9 cellular contexts compared by ENCODE assay signal in genomic region chr13:69676286-69676685, GRCh38.
"Had no signal": no experiment of that assay in that cellular context is flagged by ENCODE, and none has a peak within 500 bp of the region (broad histone marks: within the 10 kb centered on the region; RNA-seq: fewer than 3 reads in every experiment).

No MANE protein-coding gene starts in this region.

- DNase-seq: GOT3, H7, KBM-7 had no signal

- ATAC-seq: HCT116, HepG2 had no signal

- H3K4me1 ChIP-seq: HAP-1 had no signal

- H3K4me2 ChIP-seq: KMS-11 had no signal

- H3K4me3 ChIP-seq: HAP-1 had no signal

- H3K9me3 ChIP-seq: HAP-1 had no signal

- H3K4me1 Mint-ChIP-seq: IgD-negative memory B cell had no signal

- FAIRE-seq: HepG2 had no signal

- H3K27me3 Mint-ChIP-seq: IgD-negative memory B cell had no signal

- H3K9ac ChIP-seq: KMS-11 had no signal

- H3K36me3 ChIP-seq: HAP-1 had no signal

- H3K4me3 Mint-ChIP-seq: IgD-negative memory B cell had no signal

- H3K27ac Mint-ChIP-seq: IgD-negative memory B cell had no signal

- H3K36me3 Mint-ChIP-seq: IgD-negative memory B cell had no signal

- H3K27ac ChIP-seq: HL-60, KMS-11 had no signal
